ENCODE assay signal across 1 cellular context in genomic region chr14:89202413-89202812, GRCh38.
TF ChIP-seq lines count a peak whose summit lies in the region.

No MANE protein-coding gene starts in this region.

TF ChIP-seq in GM23338, 12 proteins besides CTCF, POLR2A, EP300 and RAD21 (continued from another document):
- TF ChIP-seq REST (IDR thresholded peaks at IDR 0.05; ENCODE audit: unreplicated experiment) (no peak), STAT1 (IDR thresholded peaks at IDR 0.05; ENCODE audit: unreplicated experiment) (no peak), POLR2AphosphoS5 (IDR thresholded peaks at IDR 0.05; ENCODE audit: low read depth) (no peak), JUNB (IDR thresholded peaks at IDR 0.05; ENCODE audit: unreplicated experiment) (no peak), NANOG (IDR thresholded peaks at IDR 0.05; ENCODE audit: borderline replicate concordance) (no peak), CREB1 (CRISPR knock-in tag; IDR thresholded peaks at IDR 0.05; ENCODE audit: low read depth) (no peak), ZNF462 (CRISPR knock-in tag; IDR thresholded peaks at IDR 0.05) (no peak), EZH2phosphoT487 (IDR thresholded peaks at IDR 0.05; ENCODE audit: unreplicated experiment) (no peak), ETS1 (IDR thresholded peaks at IDR 0.05) (no peak), ZNF114 (CRISPR knock-in tag; IDR thresholded peaks at IDR 0.05) (no peak)
